12 cellular contexts compared by ENCODE assay signal in the genomic region with DNA sequence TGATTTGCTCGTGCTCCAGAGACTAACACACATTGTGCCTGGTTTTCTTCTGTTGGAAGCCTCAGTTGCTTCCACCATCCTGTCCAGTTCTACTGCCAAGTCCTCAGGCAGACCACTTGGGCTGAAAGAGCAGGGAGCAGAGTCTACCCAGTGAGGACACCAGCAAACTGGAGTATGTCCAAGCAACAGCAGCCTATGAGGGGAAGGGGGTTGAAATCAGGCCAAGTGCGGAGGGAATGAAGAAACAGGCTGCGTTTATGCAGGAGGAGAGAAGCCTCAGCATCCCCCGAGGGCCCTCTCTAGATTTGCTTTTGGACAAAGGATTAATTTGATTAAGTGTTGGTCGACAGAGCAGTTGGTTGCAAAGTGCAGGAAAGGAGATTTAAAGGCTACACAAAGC. TPM values are rescaled to one million over a fixed set of nuclear protein-coding genes. Genes with fewer than 3 reads are reported as not detected.
DNase-seq lines count a peak whose midpoint lies in the region; ATAC-seq and TF ChIP-seq lines count a peak whose summit lies in the region.
"Had no signal": no experiment of that assay in that cellular context is flagged by ENCODE, and none has a peak within 500 bp of the region (broad histone marks: within the 10 kb centered on the region; RNA-seq: fewer than 3 reads in every experiment).

No MANE protein-coding gene starts in this region.

- peaks cover 31 to 68% (median 50%) of the 10 kb centered on the region in 11 experiments for H3K36me3 ChIP-seq in BLaER1 treated with 17β-estradiol and CSF1 and Interleukin-3, amounts not matched to agents 10 nM and 100 nM
- H3K36me3 ChIP-seq in right lobe of liver, result no peaks in the 10 kb centered on the region
- H3K36me3 ChIP-seq: thyroid gland had no signal

- peak overlapping the region in 2 of 10 experiments; percentile 41 to 49; a peak in 4 of 20 replicates for H3K4me3 ChIP-seq in BLaER1 treated with 17β-estradiol and CSF1 and Interleukin-3, amounts not matched to agents 10 nM and 100 nM
- H3K4me3 ChIP-seq in GM12865 (ENCODE audit: low read depth, low read length) (peak overlapping the region; percentile 44), right lobe of liver (no peak overlapping the region)
- H3K4me3 ChIP-seq: coronary artery, thyroid gland had no signal

- no peaks in the 10 kb centered on the region for H3K27me3 Mint-ChIP-seq in activated T-helper 1 cell treated with anti-CD3 and anti-CD28 coated beads, Interleukin-12 subunit alpha, Interleukin-12 subunit beta, Interleukin-2, Interleukin-4 antibody, amounts not matched to agents 30 ng/mL and 10 ng/mL and 1 ng/mL, durations not matched to agents 14 hours and 24 hours and 36 hours (ENCODE audit: insufficient read depth)

- H3K4me1 Mint-ChIP-seq in activated T-helper 1 cell treated with anti-CD3 and anti-CD28 coated beads, Interleukin-12 subunit alpha, Interleukin-12 subunit beta, Interleukin-2, Interleukin-4 antibody, amounts not matched to agents 30 ng/mL and 10 ng/mL and 1 ng/mL, durations not matched to agents 14 hours and 24 hours and 36 hours (ENCODE audit: low read depth), result peaks cover 99% of the 10 kb centered on the region

- peaks cover 57% of the 10 kb centered on the region for H3K36me3 Mint-ChIP-seq in activated T-helper 1 cell treated with anti-CD3 and anti-CD28 coated beads, Interleukin-12 subunit alpha, Interleukin-12 subunit beta, Interleukin-2, Interleukin-4 antibody, amounts not matched to agents 30 ng/mL and 10 ng/mL and 1 ng/mL, durations not matched to agents 14 hours and 24 hours and 36 hours (ENCODE audit: low read depth)

- H4K20me1 ChIP-seq in BLaER1 treated with 17β-estradiol and CSF1 and Interleukin-3, amounts not matched to agents 10 nM and 100 nM, result peaks cover 16 to 94% (median 50%) of the 10 kb centered on the region in 11 experiments; a peak in 20 of 22 replicates

- peak overlapping the region; percentile 99 for H3K27ac Mint-ChIP-seq in activated T-helper 1 cell treated with anti-CD3 and anti-CD28 coated beads, Interleukin-12 subunit alpha, Interleukin-12 subunit beta, Interleukin-2, Interleukin-4 antibody, amounts not matched to agents 30 ng/mL and 10 ng/mL and 1 ng/mL, durations not matched to agents 14 hours and 24 hours and 36 hours

- TF ChIP-seq POLR2A in right lobe of liver (IDR thresholded peaks at IDR 0.05), result no peak

- H3K4me1 ChIP-seq in BLaER1 treated with 17β-estradiol and CSF1 and Interleukin-3, amounts not matched to agents 10 nM and 100 nM, result peaks cover 39 to 100% (median 62%) of the 10 kb centered on the region in 10 experiments
- H3K4me1 ChIP-seq in right lobe of liver, result no peaks in the 10 kb centered on the region
- H3K4me1 ChIP-seq: thyroid gland had no signal

- peak overlapping the region; percentile 44 to 97 (median 80); a peak in 21 of 22 replicates for H3K4me2 ChIP-seq in BLaER1 treated with 17β-estradiol and CSF1 and Interleukin-3, amounts not matched to agents 10 nM and 100 nM

- H3K9me3 Mint-ChIP-seq in activated T-helper 1 cell treated with anti-CD3 and anti-CD28 coated beads, Interleukin-12 subunit alpha, Interleukin-12 subunit beta, Interleukin-2, Interleukin-4 antibody, amounts not matched to agents 30 ng/mL and 10 ng/mL and 1 ng/mL, durations not matched to agents 14 hours and 24 hours and 36 hours, result no peaks in the 10 kb centered on the region

- H3K9me3 ChIP-seq in BLaER1 treated with 17β-estradiol and CSF1 and Interleukin-3, amounts not matched to agents 10 nM and 100 nM (replicated peaks in 1 of 11), result no peaks in the 10 kb centered on the region; a peak in 1 of 22 replicates
- H3K9me3 ChIP-seq in right lobe of liver, result no peaks in the 10 kb centered on the region
- H3K9me3 ChIP-seq: thyroid gland had no signal

- H3K4me3 Mint-ChIP-seq in activated T-helper 1 cell treated with anti-CD3 and anti-CD28 coated beads, Interleukin-12 subunit alpha, Interleukin-12 subunit beta, Interleukin-2, Interleukin-4 antibody, amounts not matched to agents 30 ng/mL and 10 ng/mL and 1 ng/mL, durations not matched to agents 14 hours and 24 hours and 36 hours, result peak overlapping the region; percentile 72

- TF ChIP-seq CTCF in GM12865 (IDR thresholded peaks at IDR 0.05; ENCODE audit: insufficient read depth, low read depth, low read length, missing control alignments) (no peak), right lobe of liver (IDR thresholded peaks at IDR 0.05) (no peak)

- DNase-seq in GM12865 (ENCODE audit: low read depth), result no peak
- DNase-seq in activated T-helper 1 cell treated with anti-CD3 and anti-CD28 coated beads, Interleukin-12 subunit alpha, Interleukin-12 subunit beta, Interleukin-2, Interleukin-4 antibody, amounts not matched to agents 30 ng/mL and 10 ng/mL and 1 ng/mL, durations not matched to agents 14 hours and 24 hours and 36 hours (ENCODE audit: low spot score), result no peak
- peak; percentile 24 for DNase-seq in iris pigment epithelial cell (ENCODE audit: low read depth)
- no peak for DNase-seq in right lobe of liver
- DNase-seq in putamen (ENCODE audit: low spot score), result no peak
- DNase-seq: activated gamma-delta T cell treated with Interleukin-2 at 50 U/mL for 16 hours had no signal

- H3K27me3 ChIP-seq in BLaER1 treated with 17β-estradiol and CSF1 and Interleukin-3, amounts not matched to agents 10 nM and 100 nM, result no peaks in the 10 kb centered on the region
- no peaks in the 10 kb centered on the region for H3K27me3 ChIP-seq in right lobe of liver
- H3K27me3 ChIP-seq: thyroid gland had no signal

- peak overlapping the region in 4 of 11 experiments; percentile 14 to 66 (median 42); a peak in 4 of 22 replicates for H3K9ac ChIP-seq in BLaER1 treated with 17β-estradiol and CSF1 and Interleukin-3, amounts not matched to agents 10 nM and 100 nM

- WGBS in right lobe of liver (ENCODE audit: insufficient coverage, low coverage, low lambda C conversion rate, missing lambda C conversion rate), result 40% methylated on average over 5 of the region's 5 CpGs

- intact Hi-C loops in activated T-helper 1 cell treated with anti-CD3 and anti-CD28 coated beads, Interleukin-12 subunit alpha, Interleukin-12 subunit beta, Interleukin-2, Interleukin-4 antibody, amounts not matched to agents 30 ng/mL and 10 ng/mL and 1 ng/mL, durations not matched to agents 14 hours and 24 hours and 36 hours (cut with micrococcal nuclease), result loop anchor here (1.0 to 10.0 kb wide), 6 partner anchors 20 to 681 kb away; partner anchors contain the start of gene SPDL1
- intact Hi-C loops in right lobe of liver (cut with DNase I), result no loop called here

- ATAC-seq in right lobe of liver (no peak), GM21528 (IDR thresholded peaks at IDR 0.05; ENCODE audit: low FRiP score, unreplicated experiment) (no peak), HG03520 (IDR thresholded peaks at IDR 0.05; ENCODE audit: unreplicated experiment) (no peak)

- peak overlapping the region in 10 of 11 experiments; percentile 0 to 89 (median 72); a peak in 17 of 22 replicates for H3K27ac ChIP-seq in BLaER1 treated with 17β-estradiol and CSF1 and Interleukin-3, amounts not matched to agents 10 nM and 100 nM
- no peak overlapping the region for H3K27ac ChIP-seq in right lobe of liver
- H3K27ac ChIP-seq: RWPE1, thyroid gland had no signal

RNA-seq across cellular contexts. Expression of gene DOCK2, which starts 14.5 kb away (rescaled TPM):
- total RNA-seq in activated T-helper 1 cell treated with anti-CD3 and anti-CD28 coated beads, Interleukin-12 subunit alpha, Interleukin-12 subunit beta, Interleukin-2, Interleukin-4 antibody, amounts not matched to agents 30 ng/mL and 10 ng/mL and 1 ng/mL, durations not matched to agents 14 hours and 24 hours and 36 hours, result 214 and 216 TPM in 2 replicates
- total RNA-seq in right lobe of liver, result 10 to 100 TPM in 1 of 6 experiments, 1 to 10 TPM in 5; 5.0 to 14.5 (median 7.4) TPM

Comparison
In these comparisons a context has a peak if more than half of its experiments do, and no peak if none do; other contexts are left out.
1. H3K27ac ChIP-seq: peak in BLaER1 treated with 17β-estradiol and CSF1 and Interleukin-3, amounts not matched to agents 10 nM and 100 nM (10 of 11); none in right lobe of liver (0 of 3).
2. RNA of gene DOCK2, which starts 14.5 kb away (total RNA-seq): 214 to 216 TPM in activated T-helper 1 cell treated with anti-CD3 and anti-CD28 coated beads, Interleukin-12 subunit alpha, Interleukin-12 subunit beta, Interleukin-2, Interleukin-4 antibody, amounts not matched to agents 30 ng/mL and 10 ng/mL and 1 ng/mL, durations not matched to agents 14 hours and 24 hours and 36 hours; 5.0 to 14.5 TPM in right lobe of liver; every median in the first group is over 10 times any median in the second.